ENCODE assay signal across 8 cellular contexts in genomic region chr1:55140546-55140983, GRCh38.
DNase-seq lines count a peak whose midpoint lies in the region; ATAC-seq and TF ChIP-seq lines count a peak whose summit lies in the region.

No MANE protein-coding gene starts in this region.

- no peak overlapping the region for H3K4me2 ChIP-seq in IMR-90 (ENCODE audit: low read depth, low read length)
- H3K4me2 ChIP-seq in OCI-LY3 (ENCODE audit: low read length), result no peak overlapping the region

- CTCF ChIA-PET in Calu3 (lab: Charles Lee) (no interaction called here), IMR-90 (lab: Yijun Ruan, JAX) (interaction anchor here (1.0 to 3.8 kb wide), 2 partner anchors 137 to 147 kb away, joined by 3 to 19 read pairs; no protein-coding TSS in a partner anchor)

- no TSS peak for BruUV-seq in Calu3 (replicated peaks; lab: Mats Ljungman, UMichigan)
- BruUV-seq in IMR-90 (replicated peaks; lab: Mats Ljungman, UMichigan), result no TSS peak

- no peak overlapping the region for H3K4ac ChIP-seq in IMR-90 (ENCODE audit: low read depth, low read length)

- H3K9ac ChIP-seq in IMR-90 (ENCODE audit: low read depth, low read length), result no peak overlapping the region
- no peak overlapping the region for H3K9ac ChIP-seq in OCI-LY3 (ENCODE audit: low read length)

- no peak overlapping the region for H3K4me3 Mint-ChIP-seq in Calu3 (ENCODE audit: low read depth, unreplicated experiment)
- H3K4me3 Mint-ChIP-seq in nephron progenitor cell, result no peak overlapping the region

- no peak overlapping the region for H3K18ac ChIP-seq in IMR-90 (ENCODE audit: low read depth, low read length)

- H3K4me1 ChIP-seq in IMR-90 (ENCODE audit: control insufficient read depth, insufficient read depth, low read length) (no peaks in the 10 kb centered on the region), OCI-LY3 (ENCODE audit: low read length) (no peaks in the 10 kb centered on the region), esophagus squamous epithelium (peaks cover 0 to 6% (median 0%) of the 10 kb centered on the region in 3 donors), stomach (peaks cover 0 to 8% (median 0%) of the 10 kb centered on the region in 4 donors)

- H3K9me1 ChIP-seq in IMR-90 (ENCODE audit: insufficient read depth, low read length), result no peaks in the 10 kb centered on the region

- H3K36me3 ChIP-seq in IMR-90 (ENCODE audit: control insufficient read depth, insufficient read depth, low read length) (peaks cover 40% of the 10 kb centered on the region), OCI-LY3 (replicated peaks; ENCODE audit: low read depth, low read length) (peaks cover 26% of the 10 kb centered on the region), esophagus squamous epithelium (peaks cover 0 to 99% (median 31%) of the 10 kb centered on the region in 3 donors), stomach (peaks cover 38 to 94% (median 87%) of the 10 kb centered on the region in 4 donors)

- H2AFZ ChIP-seq in IMR-90 (replicated peaks; ENCODE audit: low read length, poor library complexity) (no peak overlapping the region), OCI-LY3 (ENCODE audit: low read depth, low read length) (no peak overlapping the region)

- no peak overlapping the region for H2BK20ac ChIP-seq in IMR-90 (ENCODE audit: low read depth, low read length)

- H2AK9ac ChIP-seq in IMR-90 (replicated peaks; ENCODE audit: low read depth, low read length, poor library complexity), result no peak overlapping the region

- no peak overlapping the region for H4K91ac ChIP-seq in IMR-90 (ENCODE audit: insufficient read depth, low read depth, low read length)

- dilution Hi-C loops in IMR-90 (cut with HindIII; ENCODE audit: low sequenced_read_pairs, unreplicated experiment), result no loop called here

- intact Hi-C loops in Calu3 (cut with micrococcal nuclease; ENCODE audit: unreplicated experiment), result loop anchor here (1.0 to 10.0 kb wide), 3 partner anchors 137 to 1444 kb away; no protein-coding TSS in a partner anchor
- intact Hi-C loops in IMR-90 (cut with micrococcal nuclease), result loop anchor here (1.0 to 10.0 kb wide), 4 partner anchors 74 to 1444 kb away; partner anchors contain the start of gene USP24
- intact Hi-C loops in esophagus squamous epithelium (cut with DNase I), result loop anchor here (2.0 kb wide), 1 partner anchor 136 kb away; no protein-coding TSS in a partner anchor
- intact Hi-C loops in stomach (cut with DNase I; ENCODE audit: low total_unique reads), result loop anchor here (5.0 kb wide), 1 partner anchor 137 kb away; no protein-coding TSS in a partner anchor

- H3K79me1 ChIP-seq in IMR-90 (ENCODE audit: low read depth in 1 of 2, low read length in 2 of 2), result peaks cover 0 to 4% of the 10 kb centered on the region in 2 experiments; a peak in 1 of 4 replicates

- H3K27ac ChIP-seq in IMR-90 (ENCODE audit: insufficient read depth, low read length) (no peak overlapping the region), OCI-LY3 (ENCODE audit: low read length) (no peak overlapping the region), esophagus squamous epithelium (no peak overlapping the region), stomach (peak overlapping the region in 1 of 5 donors; percentile 7)

- H3K36me3 Mint-ChIP-seq in Calu3 (ENCODE audit: insufficient read depth, unreplicated experiment), result peaks cover 16% of the 10 kb centered on the region
- peaks cover 35% of the 10 kb centered on the region for H3K36me3 Mint-ChIP-seq in nephron progenitor cell (ENCODE audit: low read depth)

- POLR2A ChIA-PET in IMR-90 (lab: Charles Lee; ENCODE audit: unreplicated experiment), result interaction anchor here (0.6 kb wide), 1 partner anchor 136 kb away, joined by 6 read pairs; no protein-coding TSS in a partner anchor

- peak; percentile 55 for TF ChIP-seq CTCF in Calu3 (IDR thresholded peaks at IDR 0.05; ENCODE audit: unreplicated experiment)
- TF ChIP-seq CTCF in IMR-90 (conservative IDR thresholded peaks at IDR 0.05; ENCODE audit: low read depth, low read length), result peak; percentile 89
- TF ChIP-seq CTCF in OCI-LY3 (IDR thresholded peaks at IDR 0.05; ENCODE audit: low read depth, low read length), result peak; percentile 72
- TF ChIP-seq CTCF in esophagus squamous epithelium (IDR thresholded peaks at IDR 0.05), result peak; percentile 34 to 76 (median 66)
- peak; percentile 72 for TF ChIP-seq CTCF in nephron progenitor cell (IDR thresholded peaks at IDR 0.05)
- TF ChIP-seq CTCF in stomach (IDR thresholded peaks at IDR 0.05), result peak in 5 of 7 experiments; percentile 51 to 77 (median 66)

- in situ Hi-C loops in IMR-90 (cut with MboI; ENCODE audit: low sequenced_read_pairs), result loop anchor here (5.0 to 10.0 kb wide), 2 partner anchors 137 to 1444 kb away; no protein-coding TSS in a partner anchor

- H3K56ac ChIP-seq in IMR-90 (ENCODE audit: extremely low read depth, insufficient read depth, low read length), result no peak overlapping the region

- no peak for TF ChIP-seq EP300 in stomach (IDR thresholded peaks at IDR 0.05)

- TF ChIP-seq RAD21 in IMR-90 (IDR thresholded peaks at IDR 0.05; ENCODE audit: low read length), result peak; percentile 89

- H4K8ac ChIP-seq in IMR-90 (ENCODE audit: low read depth in 2 of 2, low read length in 2 of 2), result no peak overlapping the region

- no peak overlapping the region for H3K14ac ChIP-seq in IMR-90 (replicated peaks; ENCODE audit: low read depth, low read length)

- peak; percentile 83 for ATAC-seq in GM21360 (IDR thresholded peaks at IDR 0.05; ENCODE audit: unreplicated experiment)
- peak; percentile 100 for ATAC-seq in IMR-90 (ENCODE audit: low read depth)

- H2BK120ac ChIP-seq in IMR-90 (ENCODE audit: low read depth, low read length), result no peak overlapping the region

- H3K9me3 ChIP-seq in IMR-90 (ENCODE audit: control insufficient read depth, insufficient read depth, low read length) (no peaks in the 10 kb centered on the region), OCI-LY3 (ENCODE audit: insufficient read depth, low read length) (no peaks in the 10 kb centered on the region), esophagus squamous epithelium (no peaks in the 10 kb centered on the region), stomach (no peaks in the 10 kb centered on the region)

- no peak overlapping the region for H4K5ac ChIP-seq in IMR-90 (ENCODE audit: low read depth, low read length)

- TF ChIP-seq POLR2A in IMR-90 (IDR thresholded peaks at IDR 0.05; ENCODE audit: low read depth, low read length), result 0 out of 2 replicates have a peak, but pooled peaks have one; percentile 38
- TF ChIP-seq POLR2A in esophagus squamous epithelium (IDR thresholded peaks at IDR 0.05), result no peak
- no peak for TF ChIP-seq POLR2A in stomach (IDR thresholded peaks at IDR 0.05)

- H2BK15ac ChIP-seq in IMR-90 (ENCODE audit: low read depth, low read length), result no peak overlapping the region

- no peaks in the 10 kb centered on the region for H3K79me2 ChIP-seq in OCI-LY3 (ENCODE audit: low read length)

- H3K27me3 Mint-ChIP-seq in Calu3 (ENCODE audit: unreplicated experiment) (no peaks in the 10 kb centered on the region), nephron progenitor cell (ENCODE audit: low read depth, poor library complexity) (no peaks in the 10 kb centered on the region)

- H2AK5ac ChIP-seq in IMR-90 (ENCODE audit: low read depth, low read length), result no peak overlapping the region

- no peak overlapping the region for H3K23ac ChIP-seq in IMR-90 (ENCODE audit: low read depth, low read length)

- H4K20me1 ChIP-seq in IMR-90 (ENCODE audit: insufficient read depth, low read length) (no peaks in the 10 kb centered on the region), OCI-LY3 (ENCODE audit: insufficient read depth, low read length) (no peaks in the 10 kb centered on the region)

- WGBS in IMR-90 (ENCODE audit: extremely low coverage in 2 of 2, insufficient read length in 1 of 2), 2 experiments, result no CpG with 5 or more reads among the region's 3 CpGs
- WGBS in esophagus squamous epithelium, 2 donors, result 1 to 3% methylated on average over 3 of the region's 3 CpGs
- WGBS in stomach, 5 donors, result 2 to 7% (median 3%) methylated on average over 3 of the region's 3 CpGs

- DNase-seq in Calu3, result peak; percentile 75
- DNase-seq in IMR-90, result peak; percentile 91
- DNase-seq in activated T-cell treated with anti-CD3 and anti-CD28 coated beads, Interleukin-2, amount 50 U/mL, for 1 hour, result peak; percentile 42
- DNase-seq in esophagus squamous epithelium (lab: John Stamatoyannopoulos, UW), result peak; percentile 9
- DNase-seq in nephron progenitor cell, result peak; percentile 53
- peak; percentile 56 for DNase-seq in stomach

- no peak overlapping the region for H3K4me3 ChIP-seq in IMR-90 (ENCODE audit: insufficient read depth, low read depth, low read length)
- no peak overlapping the region for H3K4me3 ChIP-seq in OCI-LY3 (ENCODE audit: low read length)
- no peak overlapping the region for H3K4me3 ChIP-seq in esophagus squamous epithelium
- H3K4me3 ChIP-seq in stomach, result no peak overlapping the region

- H3K9me3 Mint-ChIP-seq in Calu3 (ENCODE audit: low read depth, unreplicated experiment) (no peaks in the 10 kb centered on the region), nephron progenitor cell (no peaks in the 10 kb centered on the region)

- H3K4me1 Mint-ChIP-seq in Calu3 (ENCODE audit: low read depth, unreplicated experiment), result no peaks in the 10 kb centered on the region
- no peaks in the 10 kb centered on the region for H3K4me1 Mint-ChIP-seq in nephron progenitor cell

- H3K27me3 ChIP-seq in IMR-90 (ENCODE audit: control insufficient read depth, insufficient read depth, low read length) (no peaks in the 10 kb centered on the region), OCI-LY3 (ENCODE audit: low read depth, low read length) (no peaks in the 10 kb centered on the region), esophagus squamous epithelium (no peaks in the 10 kb centered on the region), stomach (no peaks in the 10 kb centered on the region)

- H3K27ac Mint-ChIP-seq in Calu3 (ENCODE audit: unreplicated experiment) (no peak overlapping the region), nephron progenitor cell (no peak overlapping the region)

- no peak overlapping the region for H2BK5ac ChIP-seq in IMR-90 (ENCODE audit: low read depth, low read length, poor library complexity, severe bottlenecking)

TF ChIP-seq in IMR-90, 13 proteins besides CTCF, POLR2A, EP300 and RAD21:
- TF ChIP-seq BHLHE40 (IDR thresholded peaks at IDR 0.05; ENCODE audit: low read depth, low read length), result no peak
- TF ChIP-seq SMC3 (IDR thresholded peaks at IDR 0.05; ENCODE audit: low read depth, low read length), result peak; percentile 87
TF ChIP-seq in IMR-90: peak in this region for 1.

Comparison
In these comparisons a context has a peak if more than half of its experiments do, and no peak if none do; other contexts are left out.
1. DNase-seq: peak in every context shown above with its lines; median percentile 91 in IMR-90; 75 in Calu3; 56 in stomach; 53 in nephron progenitor cell; 42 in activated T-cell treated with anti-CD3 and anti-CD28 coated beads, Interleukin-2, amount 50 U/mL, for 1 hour; 9 in esophagus squamous epithelium.